1 cellular context compared by ENCODE assay signal in genomic region chr5:138243794-138244193, GRCh38.
TF ChIP-seq lines count a peak whose summit lies in the region.

No MANE protein-coding gene starts in this region.

TF ChIP-seq in HEK293, 187 proteins besides CTCF, POLR2A, EP300 and RAD21 (continued from another document):
- no peak for TF ChIP-seq ZNF280D (tag by site-specific recombination; IDR thresholded peaks at IDR 0.05)
- no peak for TF ChIP-seq SP7 (tag by site-specific recombination; IDR thresholded peaks at IDR 0.05)
- peak; percentile 43; the same call in 1 of the 2 replicates for TF ChIP-seq PRDM10 (tag by site-specific recombination; IDR thresholded peaks at IDR 0.05)
- no peak for TF ChIP-seq ZNF501 (tag by site-specific recombination; IDR thresholded peaks at IDR 0.05)
- TF ChIP-seq ZNF335 (tag by site-specific recombination; conservative IDR thresholded peaks at IDR 0.05), result no peak
- TF ChIP-seq EGR2 (tag by site-specific recombination; IDR thresholded peaks at IDR 0.05; ENCODE audit: low read depth), result peak; percentile 74
- no peak for TF ChIP-seq ZNF214 (tag by site-specific recombination; IDR thresholded peaks at IDR 0.05; ENCODE audit: borderline replicate concordance)
- TF ChIP-seq ZFP37 (tag by site-specific recombination; IDR thresholded peaks at IDR 0.05), result no peak
- TF ChIP-seq SCRT1 (tag by site-specific recombination; IDR thresholded peaks at IDR 0.05; ENCODE audit: borderline replicate concordance), result no peak
- peak; percentile 57 for TF ChIP-seq GLIS1 (tag by site-specific recombination; IDR thresholded peaks at IDR 0.05)
- TF ChIP-seq ZSCAN23 (tag by site-specific recombination; IDR thresholded peaks at IDR 0.05), result no peak
- no peak for TF ChIP-seq ZNF280C (tag by site-specific recombination; IDR thresholded peaks at IDR 0.05)
- TF ChIP-seq ZFHX2 (tag by site-specific recombination; conservative IDR thresholded peaks at IDR 0.05), result peak; percentile 66
